In genomic region chr17:27232328-27232727, GRCh38 we compare ENCODE assay signal across 23 cellular contexts.
"Had no signal": no experiment of that assay in that cellular context is flagged by ENCODE, and none has a peak within 500 bp of the region (broad histone marks: within the 10 kb centered on the region; RNA-seq: fewer than 3 reads in every experiment).

No MANE protein-coding gene starts in this region.

- H3K9me3 ChIP-seq: MG63, SJCRH30 had no signal

- DNase-seq: Karpas-422, KG1, MG63, NCI-H1092, NCI-H1105 treated with DMSO at 0.1 percent for 48 hours, NCI-H1417 treated with DMSO at 0.1 percent for 48 hours, NCI-H146, NCI-H1694 treated with DMSO at 0.1 percent for 48 hours, NCI-H1930, NCI-H2081, NCI-H2107, NCI-H2227 treated with DMSO at 0.1 percent for 48 hours, NCI-H524, NCI-H526 treated with DMSO at 0.1 percent for 48 hours, NCI-H748 treated with DMSO at 0.1 percent for 48 hours, RPMI8226, SHP77, SJCRH30, T-helper 1 cell had no signal

- H3K4me1 ChIP-seq: SJCRH30 had no signal

- ATAC-seq: HepG2, SK-N-SH treated with all-trans-retinoic acid at 6 μM for 48 hours had no signal

- H3K27me3 ChIP-seq: MG63 had no signal

- H3K4me3 ChIP-seq: MG63, SJCRH30 had no signal

- H3K4me3 Mint-ChIP-seq: IgD-negative memory B cell had no signal

- H3K27me3 Mint-ChIP-seq: IgD-negative memory B cell had no signal

- H3K36me3 Mint-ChIP-seq: IgD-negative memory B cell had no signal

- FAIRE-seq: HepG2, RCC 7860 had no signal

- H3K9me3 Mint-ChIP-seq: IgD-negative memory B cell had no signal

- H3K36me3 ChIP-seq: MG63, SJCRH30 had no signal

- H3K27ac Mint-ChIP-seq: IgD-negative memory B cell had no signal

- H3K27ac ChIP-seq: SJCRH30 had no signal
